In genomic region chr14:99460793-99461192, GRCh38 we compare ENCODE assay signal across 24 cellular contexts. TPM values are rescaled to one million over a fixed set of nuclear protein-coding genes. Genes with fewer than 3 reads are reported as not detected.
DNase-seq lines count a peak whose midpoint lies in the region; ATAC-seq and TF ChIP-seq lines count a peak whose summit lies in the region.
"Had no signal": no experiment of that assay in that cellular context is flagged by ENCODE, and none has a peak within 500 bp of the region (broad histone marks: within the 10 kb centered on the region; RNA-seq: fewer than 3 reads in every experiment).

No MANE protein-coding gene starts in this region.

- H3K9me3 Mint-ChIP-seq in activated T-cell treated with anti-CD3 and anti-CD28 coated beads, Interleukin-2, amount 50 U/mL, for 24 hours = no peaks in the 10 kb centered on the region
- H3K9me3 Mint-ChIP-seq in activated T-helper 2 cell treated with anti-CD3 and anti-CD28 coated beads, Interferon-gamma antibody, Interleukin-2, Interleukin-4, amounts not matched to agents 10 μg/mL and 5 μg/mL and 100 μg/mL, durations not matched to agents 14 hours and 24 hours and 36 hours = no peaks in the 10 kb centered on the region
- H3K9me3 Mint-ChIP-seq in stimulated activated effector memory CD8-positive, alpha-beta T cell treated with anti-CD3 and anti-CD28 coated beads, Interleukin-12 subunit alpha, Interleukin-12 subunit beta, amount 100 ng/mL, for 72 hours = no peaks in the 10 kb centered on the region
- no peaks in the 10 kb centered on the region for H3K9me3 Mint-ChIP-seq in stimulated activated memory B cell treated with anti-CD40 and anti-IgM and Interleukin-4, amounts not matched to agents 10 μg/mL and 1 μg/mL and 100 μg/mL, for 72 hours
- H3K9me3 Mint-ChIP-seq: activated T-helper 1 cell treated with anti-CD3 and anti-CD28 coated beads, Interleukin-12 subunit alpha, Interleukin-12 subunit beta, Interleukin-2, Interleukin-4 antibody, amounts not matched to agents 30 ng/mL and 10 ng/mL and 1 ng/mL, durations not matched to agents 14 hours and 24 hours and 36 hours; stimulated activated naive B cell treated with anti-CD40 and anti-IgM and Interleukin-4, amounts not matched to agents 10 μg/mL and 1 μg/mL and 100 μg/mL, for 72 hours had no signal

- no peaks in the 10 kb centered on the region for H3K27me3 ChIP-seq in left ventricle myocardium inferior (ENCODE audit: low read depth)
- H3K27me3 ChIP-seq: BLaER1 treated with 17β-estradiol and CSF1 and Interleukin-3, amounts not matched to agents 10 nM and 100 nM; thyroid gland had no signal

- peaks cover 83% of the 10 kb centered on the region for H3K36me3 ChIP-seq in left ventricle myocardium inferior

- ATAC-seq in stimulated activated effector memory CD8-positive, alpha-beta T cell treated with anti-CD3 and anti-CD28 coated beads, Interleukin-12 subunit alpha, Interleukin-12 subunit beta, amount 100 ng/mL, for 72 hours = no peak
- no peak for ATAC-seq in stimulated activated memory B cell treated with anti-CD40 and anti-IgM and Interleukin-4, amounts not matched to agents 10 μg/mL and 1 μg/mL and 100 μg/mL, for 72 hours
- ATAC-seq: A549; left cardiac atrium; mucosa of descending colon; stimulated activated naive B cell treated with anti-CD40 and anti-IgM and Interleukin-4, amounts not matched to agents 10 μg/mL and 1 μg/mL and 100 μg/mL, for 72 hours had no signal

- no peak overlapping the region for H3K4me3 ChIP-seq in left ventricle myocardium inferior
- H3K4me3 ChIP-seq: A549; BLaER1 treated with 17β-estradiol and CSF1 and Interleukin-3, amounts not matched to agents 10 nM and 100 nM; mucosa of descending colon; thyroid gland had no signal

- H3K27me3 Mint-ChIP-seq in activated T-cell treated with anti-CD3 and anti-CD28 coated beads, Interleukin-2, amount 50 U/mL, for 24 hours = no peaks in the 10 kb centered on the region
- H3K27me3 Mint-ChIP-seq in activated T-helper 2 cell treated with anti-CD3 and anti-CD28 coated beads, Interferon-gamma antibody, Interleukin-2, Interleukin-4, amounts not matched to agents 10 μg/mL and 5 μg/mL and 100 μg/mL, durations not matched to agents 14 hours and 24 hours and 36 hours (ENCODE audit: low read depth) = no peaks in the 10 kb centered on the region
- H3K27me3 Mint-ChIP-seq in stimulated activated memory B cell treated with anti-CD40 and anti-IgM and Interleukin-4, amounts not matched to agents 10 μg/mL and 1 μg/mL and 100 μg/mL, for 72 hours = no peaks in the 10 kb centered on the region
- H3K27me3 Mint-ChIP-seq: stimulated activated naive B cell treated with anti-CD40 and anti-IgM and Interleukin-4, amounts not matched to agents 10 μg/mL and 1 μg/mL and 100 μg/mL, for 72 hours had no signal

- no peak for DNase-seq in activated T-cell treated with anti-CD3 and anti-CD28 coated beads, Interleukin-2, amount 50 U/mL, for 24 hours
- no peak for DNase-seq in activated T-cell treated with anti-CD3 and anti-CD28 coated beads, Interleukin-2, amount 50 U/mL, for 1 hour
- no peak for DNase-seq in activated T-helper 2 cell treated with anti-CD3 and anti-CD28 coated beads, Interferon-gamma antibody, Interleukin-2, Interleukin-4, amounts not matched to agents 10 μg/mL and 5 μg/mL and 100 μg/mL, durations not matched to agents 14 hours and 24 hours and 36 hours (ENCODE audit: low spot score)
- DNase-seq in iPS DF 19.7 (ENCODE audit: low read depth, low spot score) (peak; percentile 33), left ventricle myocardium inferior (no peak)
- no peak for DNase-seq in stimulated activated effector memory CD8-positive, alpha-beta T cell treated with anti-CD3 and anti-CD28 coated beads, Interleukin-12 subunit alpha, Interleukin-12 subunit beta, amount 100 ng/mL, for 72 hours (ENCODE audit: low spot score in 2 of 2)
- no peak for DNase-seq in activated effector memory CD4-positive, alpha-beta T cell treated with anti-CD3 and anti-CD28 coated beads, Interleukin-2, amount 50 U/mL, for 16 hours
- DNase-seq: activated CD8-positive, alpha-beta memory T cell treated with anti-CD3 and anti-CD28 coated beads for 24 hours; caudate nucleus; effector CD8-positive, alpha-beta T cell; left cardiac atrium; mucosa of descending colon; NCI-H187; NCI-H446 treated with DMSO at 0.1 percent for 48 hours; nucleus accumbens; retina; Right ventricle myocardium superior; stimulated activated naive B cell treated with anti-CD40 and anti-IgM and Interleukin-4, amounts not matched to agents 10 μg/mL and 1 μg/mL and 100 μg/mL, for 72 hours; T-helper 1 cell; thyroid gland had no signal

- H3K9me3 ChIP-seq in left ventricle myocardium inferior (replicated peaks) = no peaks in the 10 kb centered on the region
- H3K9me3 ChIP-seq: A549; BLaER1 treated with 17β-estradiol and CSF1 and Interleukin-3, amounts not matched to agents 10 nM and 100 nM; mucosa of descending colon; thyroid gland had no signal

- no peak overlapping the region for H3K4me3 Mint-ChIP-seq in activated T-cell treated with anti-CD3 and anti-CD28 coated beads, Interleukin-2, amount 50 U/mL, for 24 hours
- H3K4me3 Mint-ChIP-seq in activated T-helper 2 cell treated with anti-CD3 and anti-CD28 coated beads, Interferon-gamma antibody, Interleukin-2, Interleukin-4, amounts not matched to agents 10 μg/mL and 5 μg/mL and 100 μg/mL, durations not matched to agents 14 hours and 24 hours and 36 hours (ENCODE audit: low read depth) = no peak overlapping the region
- H3K4me3 Mint-ChIP-seq in stimulated activated effector memory CD8-positive, alpha-beta T cell treated with anti-CD3 and anti-CD28 coated beads, Interleukin-12 subunit alpha, Interleukin-12 subunit beta, amount 100 ng/mL, for 72 hours = no peak overlapping the region
- no peak overlapping the region for H3K4me3 Mint-ChIP-seq in stimulated activated memory B cell treated with anti-CD40 and anti-IgM and Interleukin-4, amounts not matched to agents 10 μg/mL and 1 μg/mL and 100 μg/mL, for 72 hours
- H3K4me3 Mint-ChIP-seq: activated T-helper 1 cell treated with anti-CD3 and anti-CD28 coated beads, Interleukin-12 subunit alpha, Interleukin-12 subunit beta, Interleukin-2, Interleukin-4 antibody, amounts not matched to agents 30 ng/mL and 10 ng/mL and 1 ng/mL, durations not matched to agents 14 hours and 24 hours and 36 hours; stimulated activated naive B cell treated with anti-CD40 and anti-IgM and Interleukin-4, amounts not matched to agents 10 μg/mL and 1 μg/mL and 100 μg/mL, for 72 hours had no signal

- no peak overlapping the region for H3K27ac ChIP-seq in left ventricle myocardium inferior (replicated peaks)
- H3K27ac ChIP-seq: A549; BLaER1 treated with 17β-estradiol and CSF1 and Interleukin-3, amounts not matched to agents 10 nM and 100 nM; thyroid gland had no signal

- intact Hi-C loops in activated T-helper 2 cell treated with anti-CD3 and anti-CD28 coated beads, Interferon-gamma antibody, Interleukin-2, Interleukin-4, amounts not matched to agents 10 μg/mL and 5 μg/mL and 100 μg/mL, durations not matched to agents 14 hours and 24 hours and 36 hours (cut with micrococcal nuclease) = no loop called here
- intact Hi-C loops in left ventricle myocardium inferior (cut with micrococcal nuclease) = no loop called here

- TF ChIP-seq CTCF in left ventricle myocardium inferior (IDR thresholded peaks at IDR 0.05; ENCODE audit: borderline replicate concordance) = no peak

- peaks cover 90% of the 10 kb centered on the region for H3K36me3 Mint-ChIP-seq in activated T-cell treated with anti-CD3 and anti-CD28 coated beads, Interleukin-2, amount 50 U/mL, for 24 hours (ENCODE audit: low read depth)
- peaks cover 59% of the 10 kb centered on the region for H3K36me3 Mint-ChIP-seq in activated T-helper 2 cell treated with anti-CD3 and anti-CD28 coated beads, Interferon-gamma antibody, Interleukin-2, Interleukin-4, amounts not matched to agents 10 μg/mL and 5 μg/mL and 100 μg/mL, durations not matched to agents 14 hours and 24 hours and 36 hours (ENCODE audit: low read depth)
- peaks cover 74% of the 10 kb centered on the region for H3K36me3 Mint-ChIP-seq in stimulated activated effector memory CD8-positive, alpha-beta T cell treated with anti-CD3 and anti-CD28 coated beads, Interleukin-12 subunit alpha, Interleukin-12 subunit beta, amount 100 ng/mL, for 72 hours
- peaks cover 73% of the 10 kb centered on the region for H3K36me3 Mint-ChIP-seq in stimulated activated memory B cell treated with anti-CD40 and anti-IgM and Interleukin-4, amounts not matched to agents 10 μg/mL and 1 μg/mL and 100 μg/mL, for 72 hours

- H3K4me1 ChIP-seq in left ventricle myocardium inferior = peaks cover 12% of the 10 kb centered on the region
- H3K4me1 ChIP-seq: A549, thyroid gland had no signal

- H3K4me1 Mint-ChIP-seq in activated T-cell treated with anti-CD3 and anti-CD28 coated beads, Interleukin-2, amount 50 U/mL, for 24 hours (ENCODE audit: low read depth) = no peaks in the 10 kb centered on the region
- H3K4me1 Mint-ChIP-seq in activated T-helper 2 cell treated with anti-CD3 and anti-CD28 coated beads, Interferon-gamma antibody, Interleukin-2, Interleukin-4, amounts not matched to agents 10 μg/mL and 5 μg/mL and 100 μg/mL, durations not matched to agents 14 hours and 24 hours and 36 hours (ENCODE audit: low read depth) = peaks cover 5% of the 10 kb centered on the region
- H3K4me1 Mint-ChIP-seq in stimulated activated effector memory CD8-positive, alpha-beta T cell treated with anti-CD3 and anti-CD28 coated beads, Interleukin-12 subunit alpha, Interleukin-12 subunit beta, amount 100 ng/mL, for 72 hours = peaks cover 12% of the 10 kb centered on the region
- no peaks in the 10 kb centered on the region for H3K4me1 Mint-ChIP-seq in stimulated activated memory B cell treated with anti-CD40 and anti-IgM and Interleukin-4, amounts not matched to agents 10 μg/mL and 1 μg/mL and 100 μg/mL, for 72 hours

- H3K27ac Mint-ChIP-seq in activated T-cell treated with anti-CD3 and anti-CD28 coated beads, Interleukin-2, amount 50 U/mL, for 24 hours = peak overlapping the region; percentile 2
- H3K27ac Mint-ChIP-seq in activated T-helper 2 cell treated with anti-CD3 and anti-CD28 coated beads, Interferon-gamma antibody, Interleukin-2, Interleukin-4, amounts not matched to agents 10 μg/mL and 5 μg/mL and 100 μg/mL, durations not matched to agents 14 hours and 24 hours and 36 hours = peak overlapping the region; percentile 0
- H3K27ac Mint-ChIP-seq in stimulated activated effector memory CD8-positive, alpha-beta T cell treated with anti-CD3 and anti-CD28 coated beads, Interleukin-12 subunit alpha, Interleukin-12 subunit beta, amount 100 ng/mL, for 72 hours = peak overlapping the region; percentile 23
- H3K27ac Mint-ChIP-seq in stimulated activated memory B cell treated with anti-CD40 and anti-IgM and Interleukin-4, amounts not matched to agents 10 μg/mL and 1 μg/mL and 100 μg/mL, for 72 hours = no peak overlapping the region
- H3K27ac Mint-ChIP-seq: activated T-helper 1 cell treated with anti-CD3 and anti-CD28 coated beads, Interleukin-12 subunit alpha, Interleukin-12 subunit beta, Interleukin-2, Interleukin-4 antibody, amounts not matched to agents 30 ng/mL and 10 ng/mL and 1 ng/mL, durations not matched to agents 14 hours and 24 hours and 36 hours; stimulated activated naive B cell treated with anti-CD40 and anti-IgM and Interleukin-4, amounts not matched to agents 10 μg/mL and 1 μg/mL and 100 μg/mL, for 72 hours had no signal

RNA-seq across cellular contexts. Expression of gene SETD3, which starts 19.9 kb away (rescaled TPM):
- 52.9 and 53.7 TPM in 2 replicates for total RNA-seq in activated T-helper 2 cell treated with anti-CD3 and anti-CD28 coated beads, Interferon-gamma antibody, Interleukin-2, Interleukin-4, amounts not matched to agents 10 μg/mL and 5 μg/mL and 100 μg/mL, durations not matched to agents 14 hours and 24 hours and 36 hours
- 101 TPM for total RNA-seq in left ventricle myocardium inferior

RNA-seq across cellular contexts. Expression of gene CCNK, which starts 20.4 kb away (rescaled TPM):
- 77.8 and 80.4 TPM in 2 replicates for total RNA-seq in activated T-helper 2 cell treated with anti-CD3 and anti-CD28 coated beads, Interferon-gamma antibody, Interleukin-2, Interleukin-4, amounts not matched to agents 10 μg/mL and 5 μg/mL and 100 μg/mL, durations not matched to agents 14 hours and 24 hours and 36 hours
- total RNA-seq in left ventricle myocardium inferior = 32.2 TPM
